In the genomic region with DNA sequence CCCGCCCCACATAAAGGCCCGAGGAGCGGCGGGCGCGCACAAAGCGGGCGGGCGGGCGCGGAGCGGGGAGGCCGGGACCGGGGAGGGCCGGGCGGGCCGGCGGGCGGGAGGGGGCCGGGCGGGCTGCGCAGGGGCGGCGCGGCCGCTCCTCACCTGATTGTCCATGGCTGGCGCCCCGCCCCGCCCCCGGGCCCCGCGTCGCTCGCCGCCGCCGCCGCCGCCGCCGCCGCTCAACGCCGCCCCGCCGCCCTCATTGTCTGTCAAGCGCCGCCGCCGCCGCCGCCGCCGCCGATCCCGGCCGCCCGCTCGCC, we compare ENCODE assay signal across 8 cellular contexts. TPM values are rescaled to one million over a fixed set of nuclear protein-coding genes. Genes with fewer than 3 reads are reported as not detected.
DNase-seq lines count a peak whose midpoint lies in the region; ATAC-seq and TF ChIP-seq lines count a peak whose summit lies in the region.

No MANE protein-coding gene starts in this region.

- TF ChIP-seq CTCF in lower lobe of right lung (IDR thresholded peaks at IDR 0.05), result no peak

- ATAC-seq in GM18511 (IDR thresholded peaks at IDR 0.05; ENCODE audit: unreplicated experiment) (peak; percentile 55), HG02885 (IDR thresholded peaks at IDR 0.05; ENCODE audit: poor library complexity, unreplicated experiment) (peak; percentile 34), lower lobe of right lung (peak in 1 of 2 donors; percentile 4)
- ATAC-seq in activated naive CD4-positive, alpha-beta T cell treated with anti-CD3 and anti-CD28 coated beads, Interleukin-2, amount 50 U/mL, for 72 hours, result peak; percentile 47 to 53

- H3K9me3 ChIP-seq in lower lobe of right lung, result no peaks in the 10 kb centered on the region

- DNase-seq in activated naive CD4-positive, alpha-beta T cell treated with anti-CD3 and anti-CD28 coated beads, Interleukin-2, amount 50 U/mL, for 72 hours (ENCODE audit: low spot score in 2 of 2), result no peak
- no peak for DNase-seq in lower lobe of right lung
- DNase-seq in NCI-H1092 (lab: John Stamatoyannopoulos, UW), result no peak
- no peak for DNase-seq in anterior cingulate cortex (lab: John Stamatoyannopoulos, UW)
- no peak for DNase-seq in NCI-H345 treated with DMSO at 0.1 percent for 48 hours (lab: John Stamatoyannopoulos, UW; ENCODE audit: unreplicated experiment)
- DNase-seq in germinal center (ENCODE audit: low spot score), result no peak

- H3K27ac Mint-ChIP-seq in activated naive CD4-positive, alpha-beta T cell treated with anti-CD3 and anti-CD28 coated beads, Interleukin-2, amount 50 U/mL, for 72 hours, result peak overlapping the region in 1 of 2 donors; percentile 96

- intact Hi-C loops in lower lobe of right lung (cut with DNase I), result no loop called here

- H3K27me3 ChIP-seq in lower lobe of right lung (ENCODE audit: low read depth), result no peaks in the 10 kb centered on the region

- peaks cover 6% of the 10 kb centered on the region for H3K36me3 ChIP-seq in lower lobe of right lung

- H3K9me3 Mint-ChIP-seq in activated naive CD4-positive, alpha-beta T cell treated with anti-CD3 and anti-CD28 coated beads, Interleukin-2, amount 50 U/mL, for 72 hours, result no peaks in the 10 kb centered on the region

- H3K4me1 ChIP-seq in lower lobe of right lung, result peaks cover 44% of the 10 kb centered on the region

- peak overlapping the region; percentile 81 for H3K27ac ChIP-seq in lower lobe of right lung

- peak overlapping the region; percentile 84 for H3K4me3 ChIP-seq in lower lobe of right lung

- H3K36me3 Mint-ChIP-seq in activated naive CD4-positive, alpha-beta T cell treated with anti-CD3 and anti-CD28 coated beads, Interleukin-2, amount 50 U/mL, for 72 hours, result peaks cover 16% of the 10 kb centered on the region in 2 donors

RNA-seq across cellular contexts. Expression of a gene that starts 0.2 kb away (rescaled TPM):
- total RNA-seq in activated naive CD4-positive, alpha-beta T cell treated with anti-CD3 and anti-CD28 coated beads, Interleukin-2, amount 50 U/mL, for 72 hours, result 10 to 100 TPM; 31.8 to 48.2 TPM
- total RNA-seq in lower lobe of right lung, result 61.9 TPM

RNA-seq across cellular contexts. Expression of a gene that starts 53.8 kb away (rescaled TPM):
- under 1 TPM in 1 of 2 donors, not detected in 1; 0.52 TPM for total RNA-seq in activated naive CD4-positive, alpha-beta T cell treated with anti-CD3 and anti-CD28 coated beads, Interleukin-2, amount 50 U/mL, for 72 hours
- not detected for total RNA-seq in lower lobe of right lung
